In genomic region chr9:136721339-136722092, GRCh38 we compare ENCODE assay signal across 6 cellular contexts. TPM values are rescaled to one million over a fixed set of nuclear protein-coding genes. Genes with fewer than 3 reads are reported as not detected.
A peak's percentile ranks its signal among the peaks of the same experiment; 100 is the strongest.
DNase-seq lines count a peak whose midpoint lies in the region; ATAC-seq and TF ChIP-seq lines count a peak whose summit lies in the region.

No MANE protein-coding gene starts in this region.

- no peak for TF ChIP-seq CTCF in WTC11 (IDR thresholded peaks at IDR 0.05)

- no peaks in the 10 kb centered on the region for H3K27me3 ChIP-seq in H7 (ENCODE audit: control insufficient read depth, insufficient read depth, low read length)

- CTCF ChIA-PET in WTC11 (lab: Charles Lee), result interaction anchor here (0.7 to 3.0 kb wide), 6 partner anchors 7 to 314 kb away, joined by 3 to 17 read pairs (median 8); partner anchors contain the start of genes LCN10 and LCN8

- POLR2A ChIA-PET in WTC11 (lab: Charles Lee), result interaction anchor here (0.5 kb wide), 1 partner anchor 40 kb away, joined by 3 read pairs; no protein-coding TSS in a partner anchor

- H3K4me3 Mint-ChIP-seq in WTC11 (no peak overlapping the region), memory B cell (no peak overlapping the region)

- ATAC-seq in WTC11 (peak; percentile 1), memory B cell (ENCODE audit: low read depth) (no peak), GM21737 (IDR thresholded peaks at IDR 0.05; ENCODE audit: unreplicated experiment) (no peak)

- H3K36me3 ChIP-seq in H7 (replicated peaks; ENCODE audit: control insufficient read depth, insufficient read depth, low read length), result peaks cover 20% of the 10 kb centered on the region

- no peak overlapping the region for H3K4me3 ChIP-seq in H7 (ENCODE audit: insufficient read depth, low read depth, low read length)

- H3K4me1 Mint-ChIP-seq in WTC11 (peaks cover 12% of the 10 kb centered on the region), memory B cell (peaks cover 18% of the 10 kb centered on the region)

- H3K9me3 Mint-ChIP-seq in WTC11 (no peaks in the 10 kb centered on the region), memory B cell (no peaks in the 10 kb centered on the region)

- H3K27me3 Mint-ChIP-seq in WTC11 (ENCODE audit: low read depth) (no peaks in the 10 kb centered on the region), memory B cell (peaks cover 1% of the 10 kb centered on the region)

- no peak overlapping the region for H3K27ac Mint-ChIP-seq in WTC11
- H3K27ac Mint-ChIP-seq in memory B cell, result peak overlapping the region; percentile 31

- DNase-seq in H7, result peak; percentile 79
- no peak for DNase-seq in WTC11 (ENCODE audit: low spot score)
- no peak for DNase-seq in memory B cell (ENCODE audit: low spot score in 2 of 2)
- no peak for DNase-seq in stimulated activated CD4-positive, alpha-beta T cell treated with anti-CD3 and anti-CD28 coated beads, Interleukin-4, amount 100 ng/mL, for 1 hour
- DNase-seq in mesenteric fat pad (ENCODE audit: low spot score), result no peak

- H3K36me3 Mint-ChIP-seq in WTC11 (peaks cover 31% of the 10 kb centered on the region), memory B cell (peaks cover 20% of the 10 kb centered on the region)

TF ChIP-seq in WTC11, 78 proteins besides CTCF, POLR2A, EP300 and RAD21:
- 0 out of 2 replicates have a peak, but pooled peaks have one; percentile 6 for TF ChIP-seq MLX (CRISPR knock-in tag; IDR thresholded peaks at IDR 0.05)
- no peak for TF ChIP-seq ZNF532 (CRISPR knock-in tag; IDR thresholded peaks at IDR 0.05; ENCODE audit: borderline replicate concordance)
- no peak for TF ChIP-seq EMX1 (CRISPR knock-in tag; IDR thresholded peaks at IDR 0.05)
- no peak for TF ChIP-seq MYBL2 (CRISPR knock-in tag; IDR thresholded peaks at IDR 0.05)
- no peak for TF ChIP-seq SOX15 (CRISPR knock-in tag; IDR thresholded peaks at IDR 0.05)
- TF ChIP-seq ESRRA (CRISPR knock-in tag; IDR thresholded peaks at IDR 0.05; ENCODE audit: borderline replicate concordance), result no peak

RNA-seq across cellular contexts. Expression of gene DIPK1B, which starts 9.1 kb away (rescaled TPM):
- 57.0 and 75.7 TPM in 2 replicates for total RNA-seq in H7 (2014; rRNA removed; shearing (Covaris generic))
- 45.4 to 49.8 TPM (median 48.9 TPM) in 3 replicates for total RNA-seq in WTC11 (2021)
- total RNA-seq in mesenteric fat pad, result 3.9 TPM

RNA-seq across cellular contexts. Expression of gene LCN10, which starts 21.2 kb away (rescaled TPM):
- total RNA-seq in H7 (2014; rRNA removed; shearing (Covaris generic)), result 0.76 and 1.4 TPM in 2 replicates
- total RNA-seq in WTC11 (2021), result 2.4 to 3.7 TPM (median 3.3 TPM) in 3 replicates
- 9.2 TPM for total RNA-seq in mesenteric fat pad

RNA-seq across cellular contexts. Expression of gene LCN6, which starts 26.8 kb away (rescaled TPM):
- not detected in 2 replicates for total RNA-seq in H7 (2014; rRNA removed; shearing (Covaris generic))
- not detected in 3 replicates for total RNA-seq in WTC11 (2021)
- 16.2 TPM for total RNA-seq in mesenteric fat pad

RNA-seq across cellular contexts. Expression of gene AGPAT2, which starts 34.3 kb away (rescaled TPM):
- total RNA-seq in H7 (2014; rRNA removed; shearing (Covaris generic)), result 41.1 and 54.7 TPM in 2 replicates
- total RNA-seq in WTC11 (2021) (40.2 to 42.2 TPM (median 41.2 TPM) in 3 replicates), mesenteric fat pad (547 TPM)

RNA-seq across cellular contexts. Expression of gene LCN8, which starts 36.5 kb away (rescaled TPM):
- total RNA-seq in H7 (2014; rRNA removed; shearing (Covaris generic)), result not detected in 2 replicates
- total RNA-seq in WTC11 (2021) (0.21 TPM in 1 of 3 replicates, not detected in the others), mesenteric fat pad (not detected)

Comparison
In these comparisons a context has a peak if more than half of its experiments do, and no peak if none do; other contexts are left out.
1. RNA of gene LCN6, which starts 26.8 kb away (total RNA-seq): 16.2 TPM in mesenteric fat pad (single experiment); not detected in H7 and not detected in WTC11; every median in the first group is over 10 times any median in the second.